8 cellular contexts compared by ENCODE assay signal in the genomic region with DNA sequence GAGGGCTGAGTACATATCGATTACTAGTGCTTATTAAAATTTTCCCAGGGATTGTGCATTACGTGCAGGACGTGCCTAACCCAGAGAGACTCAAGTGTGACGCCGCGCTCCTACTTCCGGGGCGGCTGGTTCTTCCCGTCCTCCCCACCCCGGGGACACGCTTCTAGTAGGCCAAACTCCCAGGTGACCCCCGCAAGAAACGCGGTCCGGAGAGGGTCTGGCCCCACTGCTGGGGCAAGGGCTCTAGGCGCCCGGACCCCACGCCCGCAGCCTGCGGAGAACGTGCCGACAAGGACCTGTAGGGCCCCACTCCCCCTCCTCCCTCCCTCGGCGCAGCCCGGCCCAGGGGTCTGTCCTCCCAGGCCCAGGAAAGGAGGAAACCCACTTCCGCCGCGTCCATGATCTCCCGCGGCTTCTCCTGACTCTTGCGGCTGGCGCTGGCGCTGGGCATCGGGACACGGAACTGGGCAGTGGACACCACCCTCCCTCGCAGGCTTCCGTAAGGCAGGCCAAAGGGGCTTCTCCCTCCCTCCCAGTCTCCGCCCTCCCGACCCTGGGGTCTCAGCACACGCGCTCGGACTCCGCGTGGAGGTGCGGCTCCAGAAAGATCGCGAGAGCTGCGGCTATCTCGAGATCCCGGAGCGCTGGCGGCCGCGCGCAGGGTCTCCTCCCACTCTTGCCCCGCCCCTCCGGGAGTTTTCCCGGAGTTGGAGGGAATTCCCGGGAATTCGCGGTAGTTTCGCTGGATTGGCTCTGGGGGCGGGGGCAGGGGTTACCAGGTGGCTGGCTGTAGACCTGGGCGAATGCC. TPM values are rescaled to one million over a fixed set of nuclear protein-coding genes. Genes with fewer than 3 reads are reported as not detected.
DNase-seq lines count a peak whose midpoint lies in the region; ATAC-seq, FAIRE-seq and TF ChIP-seq lines count a peak whose summit lies in the region.

A gene (minus strand): TSS at position 609 of the 808 bp plus-strand sequence. CDS start 158 bp downstream, at position 451.

- CTCF ChIA-PET in RWPE1 (lab: Yijun Ruan, JAX): no interaction called here

- H3K27ac ChIP-seq in RWPE1: peak within 1 kb of the TSS; percentile 93

- peak; percentile 51; the same call in 1 of the 2 replicates for TF ChIP-seq POLR2A in H54 (IDR thresholded peaks at IDR 0.05; ENCODE audit: low read depth, low read length)

- peak within 1 kb of the TSS; percentile 95 for H3K4me3 Mint-ChIP-seq in natural killer cell

- no peaks in the 10 kb centered on the region for H3K27me3 Mint-ChIP-seq in natural killer cell (ENCODE audit: low read depth in 2 of 2)

- peak; percentile 68 for FAIRE-seq in H54 (lab: Jason Lieb, UNC)

- peaks cover 24 to 29% of the 10 kb centered on the region in 2 donors for H3K4me1 Mint-ChIP-seq in natural killer cell

- H3K27ac Mint-ChIP-seq in natural killer cell: peak within 1 kb of the TSS; percentile 87 to 93

- no peak for TF ChIP-seq CTCF in RWPE1 (conservative IDR thresholded peaks at IDR 0.05; ENCODE audit: low read depth)
- no peak for TF ChIP-seq CTCF in natural killer cell (IDR thresholded peaks at IDR 0.05)

- DNase-seq in ELR (ENCODE audit: low read depth) (peak; percentile 94), H54 (ENCODE audit: insufficient read length, low spot score) (peak; percentile 81), LoVo (ENCODE audit: low spot score) (peak; percentile 92), RWPE1 (ENCODE audit: low spot score) (peak; percentile 91), fibroblast of peridontal ligament (ENCODE audit: extremely low read depth) (peak; percentile 93), natural killer cell (peak; percentile 75)
- peak; percentile 72 for DNase-seq in activated T-helper 9 cell treated with anti-CD3 and anti-CD28 coated beads, Interleukin-2, amount 50 U/mL, for 16 hours (ENCODE audit: low read depth)
- peak; percentile 67 to 87 (median 76) for DNase-seq in stimulated activated naive CD4-positive, alpha-beta T cell (lab: John Stamatoyannopoulos, UW)

- H3K9me3 Mint-ChIP-seq in natural killer cell: no peaks in the 10 kb centered on the region

- POLR2A ChIA-PET in RWPE1 (lab: Yijun Ruan, JAX; ENCODE audit: low non-redundant PET): interaction anchor here (0.8 kb wide), 1 partner anchor 225 kb away, joined by 3 read pairs; no protein-coding TSS in a partner anchor

- H3K36me3 Mint-ChIP-seq in natural killer cell: no peaks in the 10 kb centered on the region

- intact Hi-C loops in natural killer cell (cut with micrococcal nuclease): loop anchor here (1.0 to 2.0 kb wide), 2 partner anchors 24 to 147 kb away; no protein-coding TSS in a partner anchor

- ATAC-seq in natural killer cell: peak; percentile 89 to 90 (median 89)

RNA-seq across cellular contexts. Expression of the gene that starts here (rescaled TPM):
- total RNA-seq in natural killer cell: 10 to 100 TPM; 28.4 to 31.3 (median 30.3) TPM

Comparison
In these comparisons a context has a peak if more than half of its experiments do, and no peak if none do; other contexts are left out.
1. Peak in every context shown above with its lines: DNase-seq, ATAC-seq and H3K27ac ChIP-seq.